8 cellular contexts compared by ENCODE assay signal in genomic region chr10:80530251-80530650, GRCh38. TPM values are rescaled to one million over a fixed set of nuclear protein-coding genes. Genes with fewer than 3 reads are reported as not detected.
A peak's percentile ranks its signal among the peaks of the same experiment; 100 is the strongest.
DNase-seq lines count a peak whose midpoint lies in the region; ATAC-seq and TF ChIP-seq lines count a peak whose summit lies in the region.

No MANE protein-coding gene starts in this region.

- H3K4me3 ChIP-seq in AG04449 (ENCODE audit: low read depth, low read length) = no peak overlapping the region
- no peak overlapping the region for H3K4me3 ChIP-seq in MG63
- no peak overlapping the region for H3K4me3 ChIP-seq in right cardiac atrium (ENCODE audit: low read length)
- H3K4me3 ChIP-seq in transverse colon = no peak overlapping the region

- no peaks in the 10 kb centered on the region for H3K27me3 Mint-ChIP-seq in activated T-cell treated with anti-CD3 and anti-CD28 coated beads, Interleukin-2, amount 50 U/mL, for 24 hours

- no peak for TF ChIP-seq POLR2A in transverse colon (IDR thresholded peaks at IDR 0.05)

- no peaks in the 10 kb centered on the region for H3K9me3 Mint-ChIP-seq in activated T-cell treated with anti-CD3 and anti-CD28 coated beads, Interleukin-2, amount 50 U/mL, for 24 hours

- H3K27me3 ChIP-seq in MG63 (no peaks in the 10 kb centered on the region), right cardiac atrium (ENCODE audit: control insufficient read depth, insufficient read depth) (no peaks in the 10 kb centered on the region), transverse colon (no peaks in the 10 kb centered on the region)

- H3K27ac Mint-ChIP-seq in activated T-cell treated with anti-CD3 and anti-CD28 coated beads, Interleukin-2, amount 50 U/mL, for 24 hours = peak overlapping the region; percentile 87

- intact Hi-C loops in right cardiac atrium (cut with DNase I) (no loop called here), transverse colon (cut with DNase I; ENCODE audit: low total_unique reads) (no loop called here)

- H3K27ac ChIP-seq in right cardiac atrium (ENCODE audit: low read length) (peak overlapping the region; percentile 15), transverse colon (peak overlapping the region in 1 of 4 donors; percentile 5)

- TF ChIP-seq EP300 in transverse colon (IDR thresholded peaks at IDR 0.05; ENCODE audit: low read depth) = no peak

- peak; percentile 78 for ATAC-seq in GM18909 (IDR thresholded peaks at IDR 0.05; ENCODE audit: poor library complexity, unreplicated experiment)
- peak; percentile 57 to 72 for ATAC-seq in right cardiac atrium

- TF ChIP-seq CTCF in AG04449 (IDR thresholded peaks at IDR 0.05; ENCODE audit: insufficient read depth, low read length, missing control alignments) (peak; percentile 40), transverse colon (IDR thresholded peaks at IDR 0.05) (peak in 3 of 5 experiments; percentile 14 to 36 (median 25))

- 55% methylated on average over 2 of the region's 2 CpGs for WGBS in right cardiac atrium
- WGBS in transverse colon (ENCODE audit: low coverage in 1 of 2), 2 donors = 25% methylated on average over 2 of the region's 2 CpGs; no CpG with 5 or more reads in 1 of the 2 donors

- CTCF ChIA-PET in AG04449 (lab: Yijun Ruan, JAX) = interaction anchor here (1.8 to 1.9 kb wide), 2 partner anchors 23 to 25 kb away, joined by 4 to 8 read pairs; no protein-coding TSS in a partner anchor

- H3K4me1 ChIP-seq in right cardiac atrium (ENCODE audit: control insufficient read depth, insufficient read depth, low read length) (peaks cover 6% of the 10 kb centered on the region), transverse colon (peaks cover 0 to 23% (median 4%) of the 10 kb centered on the region in 4 donors)

- DNase-seq in AG04449 (ENCODE audit: low read depth, low spot score) = no peak
- peak; percentile 41 for DNase-seq in MG63
- DNase-seq in activated T-cell treated with anti-CD3 and anti-CD28 coated beads, Interleukin-2, amount 50 U/mL, for 24 hours = peak; percentile 63
- no peak for DNase-seq in right cardiac atrium
- peak; percentile 33 for DNase-seq in transverse colon
- no peak for DNase-seq in GM19240 (ENCODE audit: insufficient read length, low spot score)
- no peak for DNase-seq in GM19238 (ENCODE audit: insufficient read length, low spot score)

- peaks cover 74% of the 10 kb centered on the region for H3K4me1 Mint-ChIP-seq in activated T-cell treated with anti-CD3 and anti-CD28 coated beads, Interleukin-2, amount 50 U/mL, for 24 hours (ENCODE audit: low read depth)

- POLR2A ChIA-PET in AG04449 (lab: Yijun Ruan, JAX) = no interaction called here

- H3K9me3 ChIP-seq in MG63 (no peaks in the 10 kb centered on the region), right cardiac atrium (ENCODE audit: control insufficient read depth, low read length) (no peaks in the 10 kb centered on the region), transverse colon (no peaks in the 10 kb centered on the region)

- no peaks in the 10 kb centered on the region for H3K36me3 ChIP-seq in MG63
- H3K36me3 ChIP-seq in transverse colon = no peaks in the 10 kb centered on the region

- in situ Hi-C loops in transverse colon (cut with MboI; ENCODE audit: low pct_ligation_motif_present in 1 of 4, low pct_unique_long_range_greater_than_20kb in 1 of 4, low sequenced_read_pairs in 3 of 4) = no loop called here

- peaks cover 22% of the 10 kb centered on the region for H3K36me3 Mint-ChIP-seq in activated T-cell treated with anti-CD3 and anti-CD28 coated beads, Interleukin-2, amount 50 U/mL, for 24 hours (ENCODE audit: low read depth)

- H3K4me3 Mint-ChIP-seq in activated T-cell treated with anti-CD3 and anti-CD28 coated beads, Interleukin-2, amount 50 U/mL, for 24 hours = peak overlapping the region; percentile 38

RNA-seq across cellular contexts. Expression of gene SH2D4B, which starts 7.5 kb away (rescaled TPM):
- not detected in 2 replicates for total RNA-seq in MG63 (2014; rRNA removed; shearing (Covaris generic); ENCODE audit: low replicate concordance)
- not detected for total RNA-seq in right cardiac atrium
- polyA plus RNA-seq in right cardiac atrium = not detected
- total RNA-seq in transverse colon = under 1 TPM in 1 of 4 donors, not detected in 3; 0.32 TPM

Comparison
In these comparisons a context has a peak if more than half of its experiments do, and no peak if none do; other contexts are left out.
1. DNase-seq: peak in MG63 (single experiment), activated T-cell treated with anti-CD3 and anti-CD28 coated beads, Interleukin-2, amount 50 U/mL, for 24 hours (single experiment) and transverse colon (single experiment); none in AG04449 (single experiment), right cardiac atrium (0 of 3), GM19240 (single experiment) and GM19238 (single experiment).